ENCODE assay signal across 20 cellular contexts in the genomic region with DNA sequence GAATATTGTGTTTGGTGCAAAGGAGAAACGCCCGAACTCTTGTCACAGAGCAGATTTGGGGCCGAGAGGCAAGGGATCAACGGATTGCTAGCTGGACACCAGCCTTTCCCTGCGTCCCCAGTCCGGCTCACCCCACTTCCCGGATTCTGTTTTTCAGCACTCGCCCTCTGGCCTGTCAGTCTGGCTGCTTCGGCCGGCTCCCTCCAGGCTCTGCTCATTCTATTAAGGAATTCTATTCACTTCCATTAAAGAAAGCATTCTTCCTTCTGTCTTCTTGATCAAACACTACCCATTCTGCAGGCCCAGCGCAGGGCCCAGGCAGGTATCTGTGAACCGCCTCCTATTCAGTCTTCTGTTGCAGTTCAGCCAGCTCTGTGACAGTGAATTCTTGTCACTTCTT.
DNase-seq lines count a peak whose midpoint lies in the region; ATAC-seq, FAIRE-seq and TF ChIP-seq lines count a peak whose summit lies in the region.
"Had no signal": no experiment of that assay in that cellular context is flagged by ENCODE, and none has a peak within 500 bp of the region (broad histone marks: within the 10 kb centered on the region; RNA-seq: fewer than 3 reads in every experiment).

No MANE protein-coding gene starts in this region.

- peak overlapping the region; percentile 93; the same call in 1 of the 2 replicates for H2BK12ac ChIP-seq in H1 (ENCODE audit: low read depth, low read length)
- peak overlapping the region; percentile 46 for H2BK12ac ChIP-seq in neuronal stem cell (ENCODE audit: low read length)

- no peaks in the 10 kb centered on the region for H3K79me1 ChIP-seq in H1 (ENCODE audit: low read depth, low read length)
- no peaks in the 10 kb centered on the region for H3K79me1 ChIP-seq in neuronal stem cell (ENCODE audit: low read depth, low read length)

- FAIRE-seq in H1 (lab: Jason Lieb, UNC) = no peak
- FAIRE-seq: D721Med, GM12892 had no signal

- no peak overlapping the region for H3K9ac ChIP-seq in H1 (replicated peaks in 1 of 4; ENCODE audit: extremely low read depth in 1 of 4, low read depth in 3 of 4, low read length in 3 of 4)
- H3K9ac ChIP-seq in neuronal stem cell (ENCODE audit: low read depth, low read length, poor library complexity) = no peak overlapping the region

- H3K36me3 ChIP-seq in breast epithelium (no peaks in the 10 kb centered on the region), H1 (ENCODE audit: control insufficient read depth in 2 of 4, insufficient read depth in 4 of 4, low read length in 3 of 4) (no peaks in the 10 kb centered on the region), neuronal stem cell (replicated peaks in 1 of 2; ENCODE audit: control insufficient read depth in 2 of 2, insufficient read depth in 2 of 2, low read length in 2 of 2) (no peaks in the 10 kb centered on the region)

- H3K4me2 ChIP-seq in H1 (ENCODE audit: insufficient read depth in 1 of 2, low read depth in 2 of 2, low read length in 2 of 2) (peak overlapping the region in 1 of 2 experiments; percentile 48; a peak in 1 of 4 replicates), neuronal stem cell (ENCODE audit: insufficient read depth, low read length, poor library complexity, severe bottlenecking) (peak overlapping the region; percentile 40)

- no peak for DNase-seq in breast epithelium (ENCODE audit: low spot score in 2 of 2)
- no peak for DNase-seq in MCF 10A (ENCODE audit: unreplicated experiment)
- DNase-seq in H1 (ENCODE audit: low read depth in 1 of 2, low spot score in 2 of 2) = no peak
- peak; percentile 57 for DNase-seq in neuronal stem cell (ENCODE audit: low spot score)
- no peak for DNase-seq in NCI-H446 treated with DMSO at 0.1 percent for 48 hours (lab: John Stamatoyannopoulos, UW)
- no peak for DNase-seq in activated CD8-positive, alpha-beta memory T cell treated with anti-CD3 and anti-CD28 coated beads, Interleukin-2, amount 50 U/mL, for 48 hours
- DNase-seq: CD8-positive, alpha-beta T cell; COR-L47; DMS153; DMS79 treated with DMSO at 0.1 percent for 48 hours; EL; GDM1; GOT3; HCEC 1CT; HFFc6 had no signal

- TF ChIP-seq POLR2A in breast epithelium (IDR thresholded peaks at IDR 0.05) = no peak
- TF ChIP-seq POLR2A in H1 (IDR thresholded peaks at IDR 0.05; ENCODE audit: control extremely low read depth in 1 of 2, low read depth in 2 of 2, low read length in 2 of 2) = no peak

- H3K14ac ChIP-seq in H1 (ENCODE audit: insufficient read length) (no peak overlapping the region), neuronal stem cell (ENCODE audit: low read length) (no peak overlapping the region)

- no peak overlapping the region for H3K27ac Mint-ChIP-seq in MCF 10A (ENCODE audit: low read depth, unreplicated experiment)
- H3K27ac Mint-ChIP-seq: CD8-positive, alpha-beta T cell; HFFc6 had no signal

- no peaks in the 10 kb centered on the region for H4K20me1 ChIP-seq in H1 (replicated peaks in 1 of 2; ENCODE audit: control insufficient read depth in 1 of 2, insufficient read depth in 2 of 2, low read length in 2 of 2)

- H3K27ac ChIP-seq in breast epithelium (peak overlapping the region; percentile 7 to 49), H1 (ENCODE audit: low read depth, low read length) (no peak overlapping the region), neuronal stem cell (replicated peaks; ENCODE audit: low read length) (peak overlapping the region; percentile 15)
- H3K27ac ChIP-seq: 22Rv1 had no signal

- no peak overlapping the region for H2AFZ ChIP-seq in H1 (ENCODE audit: low read length)
- peak overlapping the region; percentile 11 for H2AFZ ChIP-seq in neuronal stem cell (ENCODE audit: low read length)

- H3K9me3 ChIP-seq in breast epithelium (no peaks in the 10 kb centered on the region), H1 (ENCODE audit: insufficient read depth in 2 of 2, low read depth in 1 of 2, low read length in 1 of 2) (peaks cover 6% of the 10 kb centered on the region in 2 experiments; a peak in 1 of 4 replicates), neuronal stem cell (replicated peaks in 1 of 2; ENCODE audit: control insufficient read depth in 2 of 2, insufficient read depth in 1 of 2, low read depth in 1 of 2, low read length in 2 of 2) (peaks cover 0 to 6% of the 10 kb centered on the region in 2 donors)

- no peaks in the 10 kb centered on the region for H3K36me3 Mint-ChIP-seq in MCF 10A (ENCODE audit: insufficient read depth, unreplicated experiment)
- H3K36me3 Mint-ChIP-seq: CD14-positive monocyte; CD8-positive, alpha-beta T cell had no signal

- H3K4me3 Mint-ChIP-seq in MCF 10A (ENCODE audit: unreplicated experiment) = no peak overlapping the region
- H3K4me3 Mint-ChIP-seq: CD14-positive monocyte; CD8-positive, alpha-beta T cell; HFFc6 had no signal

- H2BK120ac ChIP-seq in H1 (replicated peaks; ENCODE audit: low read depth, low read length) = peak overlapping the region; percentile 30
- no peak overlapping the region for H2BK120ac ChIP-seq in neuronal stem cell (ENCODE audit: low read depth, low read length)

- H3K23me2 ChIP-seq in H1 (ENCODE audit: low read depth, low read length) = no peaks in the 10 kb centered on the region; the same call in 1 of the 2 replicates

- intact Hi-C loops in breast epithelium (cut with DNase I; ENCODE audit: low total_unique reads) (no loop called here), MCF 10A (cut with micrococcal nuclease) (no loop called here)

- no peak overlapping the region for H3K4me3 ChIP-seq in breast epithelium
- no peak overlapping the region for H3K4me3 ChIP-seq in H1 (ENCODE audit: extremely low read depth in 1 of 4, insufficient read depth in 2 of 4, low read depth in 3 of 4, low read length in 4 of 4)
- no peak overlapping the region for H3K4me3 ChIP-seq in neuronal stem cell (ENCODE audit: low read length in 2 of 2)

- H3K4ac ChIP-seq in H1 (replicated peaks; ENCODE audit: insufficient read length, low read depth, low read length) (no peak overlapping the region), neuronal stem cell (ENCODE audit: low read length) (no peak overlapping the region)

- CTCF ChIA-PET in MCF 10A (lab: Yijun Ruan, JAX) = no interaction called here
- CTCF ChIA-PET in H1 (lab: Charles Lee; ENCODE audit: partially characterized antibody) = interaction anchor here (1.0 to 14.7 kb wide), 3 partner anchors 12 to 24 kb away, joined by 4 to 189 read pairs (median 9); no protein-coding TSS in a partner anchor

- H3K18ac ChIP-seq in H1 (ENCODE audit: extremely low read depth, low read length) = no peak overlapping the region
- peak overlapping the region; percentile 84 for H3K18ac ChIP-seq in neuronal stem cell (ENCODE audit: low read length)

- no peak for TF ChIP-seq RAD21 in H1 (IDR thresholded peaks at IDR 0.05 in 1 of 2, conservative IDR thresholded peaks at IDR 0.05 in 1 of 2; ENCODE audit: low read depth in 2 of 2, low read length in 2 of 2)

- H3K4me1 ChIP-seq in breast epithelium (no peaks in the 10 kb centered on the region), H1 (replicated peaks in 1 of 4; ENCODE audit: control insufficient read depth in 3 of 4, insufficient read depth in 4 of 4, low read length in 3 of 4) (peaks cover 2 to 22% (median 8%) of the 10 kb centered on the region in 4 experiments; a peak in 6 of 7 replicates), neuronal stem cell (ENCODE audit: control insufficient read depth in 2 of 2, insufficient read depth in 1 of 2, low read depth in 1 of 2, low read length in 2 of 2) (peaks cover 0 to 22% of the 10 kb centered on the region in 2 donors)

- H4K8ac ChIP-seq in H1 (ENCODE audit: extremely low read depth, insufficient read depth, low read length) (no peak overlapping the region), neuronal stem cell (ENCODE audit: low read depth, low read length) (no peak overlapping the region)

- no peaks in the 10 kb centered on the region for H3K27me3 Mint-ChIP-seq in MCF 10A (ENCODE audit: insufficient read depth, unreplicated experiment)

- H2BK20ac ChIP-seq in H1 (ENCODE audit: low read length) = peak overlapping the region; percentile 96; the same call in 1 of the 2 replicates

- no TSS peak for BruUV-seq in MCF 10A (replicated peaks; lab: Mats Ljungman, UMichigan)

- H2BK5ac ChIP-seq in H1 (ENCODE audit: low read depth, low read length) (0 out of 2 replicates have a peak overlapping the region, but pooled peaks have one; percentile 73), neuronal stem cell (ENCODE audit: low read length) (no peak overlapping the region)

- no peaks in the 10 kb centered on the region for H3K4me1 Mint-ChIP-seq in MCF 10A (ENCODE audit: insufficient read depth, unreplicated experiment)

- H3K9me3 Mint-ChIP-seq in MCF 10A (ENCODE audit: unreplicated experiment) = no peaks in the 10 kb centered on the region
- H3K9me3 Mint-ChIP-seq: CD8-positive, alpha-beta T cell had no signal

- 0 out of 2 replicates have a peak overlapping the region, but pooled peaks have one; percentile 82 for H2AK5ac ChIP-seq in H1 (ENCODE audit: low read depth, low read length)
- peak overlapping the region; percentile 16 for H2AK5ac ChIP-seq in neuronal stem cell (ENCODE audit: low read depth, low read length)

- no peaks in the 10 kb centered on the region for H3K27me3 ChIP-seq in breast epithelium
- peaks cover 0 to 5% (median 2%) of the 10 kb centered on the region in 4 experiments; a peak in 4 of 7 replicates for H3K27me3 ChIP-seq in H1 (replicated peaks in 1 of 4; ENCODE audit: control insufficient read depth in 3 of 4, extremely low read depth in 1 of 4, insufficient read depth in 3 of 4, low read length in 3 of 4)
- peaks cover 0 to 4% (median 0%) of the 10 kb centered on the region in 3 experiments for H3K27me3 ChIP-seq in neuronal stem cell (ENCODE audit: control insufficient read depth in 3 of 3, insufficient read depth in 3 of 3, low read depth in 1 of 3, low read length in 3 of 3)

- H3K56ac ChIP-seq in H1 (replicated peaks; ENCODE audit: insufficient read length, low read depth, low read length) = no peak overlapping the region

- H3K79me2 ChIP-seq in H1 (ENCODE audit: control insufficient read depth in 1 of 2, insufficient read depth in 2 of 2, low read length in 2 of 2) = no peaks in the 10 kb centered on the region

- H4K91ac ChIP-seq in H1 (replicated peaks; ENCODE audit: insufficient read length, low read length) (peak overlapping the region; percentile 25), neuronal stem cell (ENCODE audit: low read depth, low read length, poor library complexity) (no peak overlapping the region)

- no peak overlapping the region for H3K23ac ChIP-seq in H1 (ENCODE audit: insufficient read length)
- H3K23ac ChIP-seq in neuronal stem cell (ENCODE audit: low read depth, low read length, poor library complexity) = no peak overlapping the region

- H2BK15ac ChIP-seq in H1 (ENCODE audit: low read length) (0 out of 2 replicates have a peak overlapping the region, but pooled peaks have one; percentile 84), neuronal stem cell (ENCODE audit: low read length) (no peak overlapping the region)

- no peak for ATAC-seq in HG03460 (IDR thresholded peaks at IDR 0.05; ENCODE audit: unreplicated experiment)
- ATAC-seq: CD8-positive, alpha-beta T cell had no signal

- no peak for TF ChIP-seq EP300 in H1 (IDR thresholded peaks at IDR 0.05; ENCODE audit: borderline replicate concordance in 1 of 2, low read depth in 2 of 2, low read length in 2 of 2)

- TF ChIP-seq CTCF in breast epithelium (IDR thresholded peaks at IDR 0.05) (no peak), MCF 10A (IDR thresholded peaks at IDR 0.05; ENCODE audit: unreplicated experiment) (no peak), H1 (IDR thresholded peaks at IDR 0.05; ENCODE audit: control extremely low read depth in 1 of 3, insufficient read depth in 1 of 3, low read depth in 1 of 3, low read length in 3 of 3) (no peak)

- WGBS in H1 (ENCODE audit: extremely low coverage in 1 of 2, insufficient coverage in 1 of 2, insufficient read length in 1 of 2, insufficient replicate concordance in 2 of 2, low coverage in 1 of 2, low lambda C conversion rate in 2 of 2, missing lambda C conversion rate in 1 of 2), 2 experiments = 69% methylated on average over 12 of the region's 12 CpGs; no CpG with 5 or more reads in 1 of the 2 experiments
- no CpG with 5 or more reads among the region's 12 CpGs for WGBS in neuronal stem cell (ENCODE audit: extremely low coverage in 2 of 2, insufficient read length in 2 of 2, insufficient replicate concordance in 1 of 2), 2 donors

- POLR2A ChIA-PET in MCF 10A (lab: Yijun Ruan, JAX) = no interaction called here
- POLR2A ChIA-PET in H1 (lab: Charles Lee; ENCODE audit: partially characterized antibody) = interaction anchor here (0.6 kb wide), 1 partner anchor 31 kb away, joined by 3 read pairs; no protein-coding TSS in a partner anchor

- no peak overlapping the region for H4K5ac ChIP-seq in H1 (ENCODE audit: insufficient read length, low read depth, low read length)
